ENCODE assay signal across 8 cellular contexts in genomic region chr13:27620377-27621115, GRCh38. TPM values are rescaled to one million over a fixed set of nuclear protein-coding genes. Genes with fewer than 3 reads are reported as not detected.
A peak's percentile ranks its signal among the peaks of the same experiment; 100 is the strongest.
DNase-seq lines count a peak whose midpoint lies in the region; ATAC-seq and TF ChIP-seq lines count a peak whose summit lies in the region.

LNX2 (minus strand) TSS chr13:27620529; CDS start chr13:27581703, 38,826 bp downstream.

- DNase-seq in Ammon's horn (ENCODE audit: low spot score), result peak; percentile 98
- peak; percentile 75 for DNase-seq in NCI-H510A treated with DMSO at 0.1 percent for 48 hours (lab: John Stamatoyannopoulos, UW)
- peak; percentile 98 for DNase-seq in activated CD4-positive, alpha-beta T cell treated with anti-CD3 and anti-CD28 coated beads for 36 hours
- peak; percentile 98 for DNase-seq in choroid plexus epithelial cell (ENCODE audit: low read depth)
- peak; percentile 98 for DNase-seq in kidney tubule cell (ENCODE audit: low spot score)
- peak; percentile 84 to 94 for DNase-seq in stimulated activated CD4-positive, alpha-beta T cell treated with anti-CD3 and anti-CD28 coated beads, Interleukin-1b, Interleukin-23, amount 100 ng/mL, for 1 hour (ENCODE audit: low read depth in 2 of 2)

- intact Hi-C loops in activated CD4-positive, alpha-beta T cell treated with anti-CD3 and anti-CD28 coated beads for 36 hours (cut with DNase I, micrococcal nuclease), result loop anchor here (1.0 to 10.0 kb wide), 11 partner anchors 170 to 1436 kb away; partner anchors contain the start of genes GTF3A (in 2 of the 2), MTIF3 (in 2 of the 2), RPL21 (in 2 of the 2) and PAN3 (in 1 of the 2)

- POLR2A ChIA-PET in activated CD4-positive, alpha-beta T cell treated with anti-CD3 and anti-CD28 coated beads for 36 hours (lab: Charles Lee), result interaction anchor here (0.6 to 1.3 kb wide), 7 partner anchors 9 to 350 kb away, joined by 3 to 5 read pairs (median 3); partner anchors contain the start of gene RASL11A

- CTCF ChIA-PET in activated CD4-positive, alpha-beta T cell treated with anti-CD3 and anti-CD28 coated beads for 36 hours (lab: Charles Lee), result interaction anchor here (0.6 to 2.5 kb wide), 7 partner anchors 9 to 319 kb away, joined by 3 to 9 read pairs (median 4); partner anchors contain the start of gene GTF3A

- peak within 1 kb of the TSS; percentile 91 for H3K4me3 ChIP-seq in choroid plexus epithelial cell (ENCODE audit: low read depth, low read length)

- ATAC-seq in HG03432 (IDR thresholded peaks at IDR 0.05; ENCODE audit: unreplicated experiment), result peak; percentile 91
- peak; percentile 92 for ATAC-seq in activated CD4-positive, alpha-beta T cell treated with anti-CD3 and anti-CD28 coated beads for 36 hours

- peak; percentile 56 for TF ChIP-seq POLR2A in GM19193 (IDR thresholded peaks at IDR 0.05; ENCODE audit: extremely low read depth, insufficient read depth, insufficient read length)

- no peaks in the 10 kb centered on the region for H3K27me3 Mint-ChIP-seq in activated CD4-positive, alpha-beta T cell treated with anti-CD3 and anti-CD28 coated beads for 36 hours

- H3K4me3 Mint-ChIP-seq in activated CD4-positive, alpha-beta T cell treated with anti-CD3 and anti-CD28 coated beads for 36 hours, result peak within 1 kb of the TSS; percentile 92

- peaks cover 51% of the 10 kb centered on the region for H3K4me1 Mint-ChIP-seq in activated CD4-positive, alpha-beta T cell treated with anti-CD3 and anti-CD28 coated beads for 36 hours

- peak within 1 kb of the TSS; percentile 91 for H3K27ac Mint-ChIP-seq in activated CD4-positive, alpha-beta T cell treated with anti-CD3 and anti-CD28 coated beads for 36 hours

- H3K36me3 Mint-ChIP-seq in activated CD4-positive, alpha-beta T cell treated with anti-CD3 and anti-CD28 coated beads for 36 hours (ENCODE audit: low read depth), result peaks cover 29% of the 10 kb centered on the region

- TF ChIP-seq CTCF in choroid plexus epithelial cell (conservative IDR thresholded peaks at IDR 0.05; ENCODE audit: low read depth, low read length), result no peak

- no peaks in the 10 kb centered on the region for H3K9me3 Mint-ChIP-seq in activated CD4-positive, alpha-beta T cell treated with anti-CD3 and anti-CD28 coated beads for 36 hours (ENCODE audit: low read depth)

RNA-seq across cellular contexts. Expression of gene LNX2, which starts in this region (rescaled TPM):
- total RNA-seq in activated CD4-positive, alpha-beta T cell treated with anti-CD3 and anti-CD28 coated beads for 36 hours, result 1 to 10 TPM; 4.7 to 4.8 TPM

Comparison
In these comparisons a context has a peak if more than half of its experiments do, and no peak if none do; other contexts are left out.
1. Peak in every context shown above with its lines: DNase-seq, ATAC-seq and H3K4me3 ChIP-seq.